In the genomic region with DNA sequence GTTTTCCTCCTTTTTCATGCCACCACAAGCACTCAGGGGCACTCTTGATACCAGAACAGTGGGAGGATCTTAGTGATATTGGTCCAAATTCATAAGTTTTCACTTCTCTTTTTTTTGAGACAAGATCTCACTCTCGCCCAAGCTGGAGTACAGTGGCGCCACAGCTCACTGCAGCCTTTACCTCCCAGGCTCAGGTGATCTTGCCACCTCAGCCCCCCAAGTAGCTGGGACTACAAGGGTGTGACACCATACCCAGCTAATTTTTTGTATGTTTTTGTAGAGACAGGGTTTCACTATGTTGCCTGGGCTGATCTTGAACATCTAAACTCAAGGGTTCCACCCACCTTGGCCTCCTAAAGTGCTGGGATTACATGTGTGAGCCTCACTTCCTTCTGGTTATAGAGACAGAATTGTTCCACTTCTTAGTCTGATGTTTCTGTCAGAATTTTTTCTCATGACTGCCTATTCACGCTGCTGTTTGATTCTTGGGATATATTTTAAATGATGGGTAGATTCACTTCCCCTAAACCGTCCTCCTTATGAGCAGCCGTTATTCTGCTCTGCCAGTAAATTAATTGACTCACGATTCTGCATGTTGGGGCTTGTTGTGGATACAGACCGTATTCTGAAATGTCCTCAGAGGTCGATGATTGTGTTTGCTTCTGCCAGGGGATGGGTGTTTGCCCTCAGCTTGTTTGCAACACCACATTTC, we compare ENCODE assay signal across 9 cellular contexts. TPM values are rescaled to one million over a fixed set of nuclear protein-coding genes. Genes with fewer than 3 reads are reported as not detected.
A peak's percentile ranks its signal among the peaks of the same experiment; 100 is the strongest.
DNase-seq lines count a peak whose midpoint lies in the region; ATAC-seq and TF ChIP-seq lines count a peak whose summit lies in the region.
"Had no signal": no experiment of that assay in that cellular context is flagged by ENCODE, and none has a peak within 500 bp of the region (broad histone marks: within the 10 kb centered on the region; RNA-seq: fewer than 3 reads in every experiment).

No MANE protein-coding gene starts in this region.

- no peaks in the 10 kb centered on the region for H3K9me3 ChIP-seq in transverse colon

- peaks cover 11 to 12% of the 10 kb centered on the region in 2 donors for H3K4me1 Mint-ChIP-seq in effector memory CD8-positive, alpha-beta T cell (ENCODE audit: low read depth in 2 of 2)
- H3K4me1 Mint-ChIP-seq in activated naive CD8-positive, alpha-beta T cell treated with anti-CD3 and anti-CD28 coated beads, Interleukin-2, amount 50 U/mL, for 24 hours, result peaks cover 65% of the 10 kb centered on the region

- H3K4me1 ChIP-seq in transverse colon, result peaks cover 0 to 13% (median 4%) of the 10 kb centered on the region in 4 donors

- TF ChIP-seq POLR2A in GM18505 (IDR thresholded peaks at IDR 0.05; ENCODE audit: borderline replicate concordance, extremely low read depth, insufficient read depth, insufficient read length) (no peak), transverse colon (IDR thresholded peaks at IDR 0.05) (no peak)

- H3K36me3 Mint-ChIP-seq in effector memory CD8-positive, alpha-beta T cell (ENCODE audit: insufficient read depth), result peaks cover 19% of the 10 kb centered on the region
- H3K36me3 Mint-ChIP-seq in activated naive CD8-positive, alpha-beta T cell treated with anti-CD3 and anti-CD28 coated beads, Interleukin-2, amount 50 U/mL, for 24 hours (ENCODE audit: low read depth), result peaks cover 88% of the 10 kb centered on the region

- peak; percentile 85 for ATAC-seq in GM18505 (IDR thresholded peaks at IDR 0.05; ENCODE audit: unreplicated experiment)
- ATAC-seq in GM21717 (IDR thresholded peaks at IDR 0.05; ENCODE audit: unreplicated experiment), result peak; percentile 71
- peak; percentile 85 for ATAC-seq in HG03521 (IDR thresholded peaks at IDR 0.05; ENCODE audit: unreplicated experiment)
- ATAC-seq in effector memory CD8-positive, alpha-beta T cell (replicated peaks), result peak; percentile 19
- no peak for ATAC-seq in activated naive CD8-positive, alpha-beta T cell treated with anti-CD3 and anti-CD28 coated beads, Interleukin-2, amount 50 U/mL, for 24 hours

- peaks cover 0 to 4% (median 1%) of the 10 kb centered on the region in 4 donors for H3K36me3 ChIP-seq in transverse colon

- no peaks in the 10 kb centered on the region for H3K27me3 Mint-ChIP-seq in effector memory CD8-positive, alpha-beta T cell
- no peaks in the 10 kb centered on the region for H3K27me3 Mint-ChIP-seq in activated naive CD8-positive, alpha-beta T cell treated with anti-CD3 and anti-CD28 coated beads, Interleukin-2, amount 50 U/mL, for 24 hours

- no peak for DNase-seq in effector memory CD8-positive, alpha-beta T cell
- DNase-seq in posterior vena cava (ENCODE audit: low spot score), result no peak
- no peak for DNase-seq in activated naive CD8-positive, alpha-beta T cell treated with anti-CD3 and anti-CD28 coated beads, Interleukin-2, amount 50 U/mL, for 24 hours
- DNase-seq in transverse colon, result no peak
- DNase-seq in NK-92 (lab: John Stamatoyannopoulos, UW; ENCODE audit: unreplicated experiment), result no peak
- DNase-seq: kidney had no signal

- in situ Hi-C loops in transverse colon (cut with MboI; ENCODE audit: low pct_ligation_motif_present in 1 of 4, low pct_unique_long_range_greater_than_20kb in 1 of 4, low sequenced_read_pairs in 3 of 4), result no loop called here

- no peak for TF ChIP-seq CTCF in transverse colon (IDR thresholded peaks at IDR 0.05)

- 68 to 90% methylated on average over 7 to 8 of the region's 8 CpGs for WGBS in transverse colon (ENCODE audit: low coverage in 1 of 2), 2 donors

- no peak overlapping the region for H3K4me3 ChIP-seq in transverse colon

- H3K27ac ChIP-seq in transverse colon, result no peak overlapping the region

- intact Hi-C loops in posterior vena cava (cut with DNase I) (no loop called here), transverse colon (cut with DNase I; ENCODE audit: low total_unique reads) (no loop called here)

- TF ChIP-seq EP300 in transverse colon (IDR thresholded peaks at IDR 0.05; ENCODE audit: low read depth), result no peak

- no peak overlapping the region for H3K27ac Mint-ChIP-seq in effector memory CD8-positive, alpha-beta T cell
- H3K27ac Mint-ChIP-seq in activated naive CD8-positive, alpha-beta T cell treated with anti-CD3 and anti-CD28 coated beads, Interleukin-2, amount 50 U/mL, for 24 hours, result no peak overlapping the region

- no peak overlapping the region for H3K4me3 Mint-ChIP-seq in effector memory CD8-positive, alpha-beta T cell
- H3K4me3 Mint-ChIP-seq in activated naive CD8-positive, alpha-beta T cell treated with anti-CD3 and anti-CD28 coated beads, Interleukin-2, amount 50 U/mL, for 24 hours, result no peak overlapping the region

- H3K9me3 Mint-ChIP-seq in effector memory CD8-positive, alpha-beta T cell, result no peaks in the 10 kb centered on the region
- no peaks in the 10 kb centered on the region for H3K9me3 Mint-ChIP-seq in activated naive CD8-positive, alpha-beta T cell treated with anti-CD3 and anti-CD28 coated beads, Interleukin-2, amount 50 U/mL, for 24 hours

- H3K27me3 ChIP-seq in transverse colon, result no peaks in the 10 kb centered on the region

RNA-seq across cellular contexts. Expression of a gene that starts 30.8 kb away (rescaled TPM):
- total RNA-seq in posterior vena cava (10 to 100 TPM; 28.1 to 33.0 TPM), transverse colon (10 to 100 TPM in 3 of 4 donors, 1 to 10 TPM in 1; 4.5 to 15.1 (median 13.6) TPM)
